ENCODE assay signal across 12 cellular contexts in genomic region chr9:80146466-80146865, GRCh38.
A peak's percentile ranks its signal among the peaks of the same experiment; 100 is the strongest.
DNase-seq lines count a peak whose midpoint lies in the region; ATAC-seq and TF ChIP-seq lines count a peak whose summit lies in the region.
"Had no signal": no experiment of that assay in that cellular context is flagged by ENCODE, and none has a peak within 500 bp of the region (broad histone marks: within the 10 kb centered on the region; RNA-seq: fewer than 3 reads in every experiment).

No MANE protein-coding gene starts in this region.

- H3K9me3 Mint-ChIP-seq in brain: peaks cover 10 to 21% (median 14%) of the 10 kb centered on the region in 5 experiments
- H3K9me3 Mint-ChIP-seq in nephron: peaks cover 28% of the 10 kb centered on the region
- peaks cover 6% of the 10 kb centered on the region for H3K9me3 Mint-ChIP-seq in activated T-helper 1 cell treated with anti-CD3 and anti-CD28 coated beads, Interleukin-12 subunit alpha, Interleukin-12 subunit beta, Interleukin-2, Interleukin-4 antibody, amounts not matched to agents 30 ng/mL and 10 ng/mL and 1 ng/mL, durations not matched to agents 14 hours and 24 hours and 36 hours

- peaks cover 11% of the 10 kb centered on the region for H3K27me3 Mint-ChIP-seq in brain
- H3K27me3 Mint-ChIP-seq in nephron (ENCODE audit: low read depth): peaks cover 3% of the 10 kb centered on the region
- H3K27me3 Mint-ChIP-seq in activated T-helper 1 cell treated with anti-CD3 and anti-CD28 coated beads, Interleukin-12 subunit alpha, Interleukin-12 subunit beta, Interleukin-2, Interleukin-4 antibody, amounts not matched to agents 30 ng/mL and 10 ng/mL and 1 ng/mL, durations not matched to agents 14 hours and 24 hours and 36 hours (ENCODE audit: insufficient read depth): peaks cover 2% of the 10 kb centered on the region
- H3K27me3 Mint-ChIP-seq: activated CD4-positive, alpha-beta T cell treated with anti-CD3 and anti-CD28 coated beads, Interleukin-2, amount 10 ng/mL, durations not matched to agents 24 days and 14 days had no signal

- intact Hi-C loops in activated T-helper 1 cell treated with anti-CD3 and anti-CD28 coated beads, Interleukin-12 subunit alpha, Interleukin-12 subunit beta, Interleukin-2, Interleukin-4 antibody, amounts not matched to agents 30 ng/mL and 10 ng/mL and 1 ng/mL, durations not matched to agents 14 hours and 24 hours and 36 hours (cut with micrococcal nuclease): no loop called here

- no peak overlapping the region for H3K27ac Mint-ChIP-seq in brain
- peak overlapping the region in 2 of 3 experiments; percentile 23 to 44 for H3K27ac Mint-ChIP-seq in nephron
- H3K27ac Mint-ChIP-seq in activated T-helper 1 cell treated with anti-CD3 and anti-CD28 coated beads, Interleukin-12 subunit alpha, Interleukin-12 subunit beta, Interleukin-2, Interleukin-4 antibody, amounts not matched to agents 30 ng/mL and 10 ng/mL and 1 ng/mL, durations not matched to agents 14 hours and 24 hours and 36 hours: no peak overlapping the region
- H3K27ac Mint-ChIP-seq: activated CD4-positive, alpha-beta T cell treated with anti-CD3 and anti-CD28 coated beads, Interleukin-2, amount 10 ng/mL, durations not matched to agents 24 days and 14 days; activated naive CD8-positive, alpha-beta T cell treated with anti-CD3 and anti-CD28 coated beads, Interleukin-2, amount 10 ng/mL, durations not matched to agents 7 days and 5 days had no signal

- H3K36me3 Mint-ChIP-seq in brain (no peaks in the 10 kb centered on the region), nephron (ENCODE audit: low read depth) (peaks cover 12% of the 10 kb centered on the region)
- no peaks in the 10 kb centered on the region for H3K36me3 Mint-ChIP-seq in activated T-helper 1 cell treated with anti-CD3 and anti-CD28 coated beads, Interleukin-12 subunit alpha, Interleukin-12 subunit beta, Interleukin-2, Interleukin-4 antibody, amounts not matched to agents 30 ng/mL and 10 ng/mL and 1 ng/mL, durations not matched to agents 14 hours and 24 hours and 36 hours (ENCODE audit: low read depth)
- H3K36me3 Mint-ChIP-seq: activated naive CD8-positive, alpha-beta T cell treated with anti-CD3 and anti-CD28 coated beads, Interleukin-2, amount 10 ng/mL, durations not matched to agents 7 days and 5 days had no signal

- DNase-seq in EL (peak; percentile 34), NOMO-1 treated with dmso at 0.1 percent for 144 hours (lab: John Stamatoyannopoulos, UW; ENCODE audit: unreplicated experiment) (no peak), NCI-H2029 treated with DMSO at 0.1 percent for 48 hours (lab: John Stamatoyannopoulos, UW) (no peak)
- DNase-seq in activated T-helper 1 cell treated with anti-CD3 and anti-CD28 coated beads, Interleukin-12 subunit alpha, Interleukin-12 subunit beta, Interleukin-2, Interleukin-4 antibody, amounts not matched to agents 30 ng/mL and 10 ng/mL and 1 ng/mL, durations not matched to agents 14 hours and 24 hours and 36 hours (ENCODE audit: low spot score): no peak
- DNase-seq: activated CD4-positive, alpha-beta T cell treated with anti-CD3 and anti-CD28 coated beads, Interleukin-2, amount 10 ng/mL, durations not matched to agents 24 days and 14 days; activated naive CD8-positive, alpha-beta T cell treated with anti-CD3 and anti-CD28 coated beads, Interleukin-2, amount 10 ng/mL, durations not matched to agents 7 days and 5 days; NCI-H1092 treated with DMSO at 0.1 percent for 48 hours; stimulated activated naive CD4-positive, alpha-beta T cell treated with Interleukin-2 at 50 U/mL for 16 hours had no signal

- H3K4me1 Mint-ChIP-seq in brain (peaks cover 22% of the 10 kb centered on the region), nephron (peaks cover 17% of the 10 kb centered on the region)
- H3K4me1 Mint-ChIP-seq in activated T-helper 1 cell treated with anti-CD3 and anti-CD28 coated beads, Interleukin-12 subunit alpha, Interleukin-12 subunit beta, Interleukin-2, Interleukin-4 antibody, amounts not matched to agents 30 ng/mL and 10 ng/mL and 1 ng/mL, durations not matched to agents 14 hours and 24 hours and 36 hours (ENCODE audit: low read depth): no peaks in the 10 kb centered on the region
- H3K4me1 Mint-ChIP-seq: activated CD4-positive, alpha-beta T cell treated with anti-CD3 and anti-CD28 coated beads, Interleukin-2, amount 10 ng/mL, durations not matched to agents 24 days and 14 days; activated naive CD8-positive, alpha-beta T cell treated with anti-CD3 and anti-CD28 coated beads, Interleukin-2, amount 10 ng/mL, durations not matched to agents 7 days and 5 days had no signal

- H3K4me3 Mint-ChIP-seq in brain (peak overlapping the region in 1 of 5 experiments; percentile 51), nephron (no peak overlapping the region)
- no peak overlapping the region for H3K4me3 Mint-ChIP-seq in activated T-helper 1 cell treated with anti-CD3 and anti-CD28 coated beads, Interleukin-12 subunit alpha, Interleukin-12 subunit beta, Interleukin-2, Interleukin-4 antibody, amounts not matched to agents 30 ng/mL and 10 ng/mL and 1 ng/mL, durations not matched to agents 14 hours and 24 hours and 36 hours
- H3K4me3 Mint-ChIP-seq: activated CD4-positive, alpha-beta T cell treated with anti-CD3 and anti-CD28 coated beads, Interleukin-2, amount 10 ng/mL, durations not matched to agents 24 days and 14 days; activated naive CD8-positive, alpha-beta T cell treated with anti-CD3 and anti-CD28 coated beads, Interleukin-2, amount 10 ng/mL, durations not matched to agents 7 days and 5 days had no signal

- TF ChIP-seq CTCF in brain (conservative IDR thresholded peaks at IDR 0.05): peak; percentile 27 to 48
- TF ChIP-seq CTCF in nephron (IDR thresholded peaks at IDR 0.05; ENCODE audit: unreplicated experiment in 3 of 3): peak in 2 of 3 experiments; percentile 29 to 32

- ATAC-seq in HG02884 (IDR thresholded peaks at IDR 0.05; ENCODE audit: unreplicated experiment) (peak; percentile 67), GM21390 (IDR thresholded peaks at IDR 0.05; ENCODE audit: unreplicated experiment) (no peak)

Comparison
In these comparisons a context has a peak if more than half of its experiments do, and no peak if none do; other contexts are left out.
1. H3K27ac Mint-ChIP-seq: peak in nephron (2 of 3); none in brain (0 of 5) and activated T-helper 1 cell treated with anti-CD3 and anti-CD28 coated beads, Interleukin-12 subunit alpha, Interleukin-12 subunit beta, Interleukin-2, Interleukin-4 antibody, amounts not matched to agents 30 ng/mL and 10 ng/mL and 1 ng/mL, durations not matched to agents 14 hours and 24 hours and 36 hours (single experiment).